In genomic region chr10:125868372-125868975, GRCh38 we compare ENCODE assay signal across 8 cellular contexts. TPM values are rescaled to one million over a fixed set of nuclear protein-coding genes. Genes with fewer than 3 reads are reported as not detected.
A peak's percentile ranks its signal among the peaks of the same experiment; 100 is the strongest.
DNase-seq lines count a peak whose midpoint lies in the region; ATAC-seq and TF ChIP-seq lines count a peak whose summit lies in the region.

No MANE protein-coding gene starts in this region.

- H3K27ac ChIP-seq in cardiac muscle cell = no peak overlapping the region
- no peak overlapping the region for H3K27ac ChIP-seq in OCI-LY1 (ENCODE audit: low read depth, low read length, poor library complexity, severe bottlenecking)

- H3K36me3 Mint-ChIP-seq in chondrocyte (ENCODE audit: low read depth) (peaks cover 11% of the 10 kb centered on the region), mesothelial cell of epicardium (peaks cover 17% of the 10 kb centered on the region)

- H3F3A ChIP-seq in OCI-LY1 (ENCODE audit: insufficient read depth, low read length) = no peaks in the 10 kb centered on the region

- TF ChIP-seq CTCF in cardiac muscle cell (IDR thresholded peaks at IDR 0.05; ENCODE audit: low read depth, low read length) (peak; percentile 74), OCI-LY1 (IDR thresholded peaks at IDR 0.05; ENCODE audit: low read length) (peak; percentile 75), chondrocyte (IDR thresholded peaks at IDR 0.05) (peak; percentile 90), mesothelial cell of epicardium (IDR thresholded peaks at IDR 0.05; ENCODE audit: unreplicated experiment) (peak; percentile 68)

- DNase-seq in cardiac muscle cell (ENCODE audit: low read depth in 1 of 2, low spot score in 1 of 2) (peak; percentile 35 to 59), Right ventricle myocardium inferior (ENCODE audit: missing footprints) (no peak), chondrocyte (ENCODE audit: low spot score) (no peak), mesothelial cell of epicardium (ENCODE audit: low spot score in 2 of 2, unreplicated experiment in 2 of 2) (no peak), NCI-H128 (lab: John Stamatoyannopoulos, UW; ENCODE audit: unreplicated experiment) (no peak)

- H2AFZ ChIP-seq in OCI-LY1 (ENCODE audit: low read length) = no peak overlapping the region

- H3K4me3 Mint-ChIP-seq in chondrocyte (ENCODE audit: unreplicated experiment) (no peak overlapping the region), mesothelial cell of epicardium (no peak overlapping the region)

- H3K36me3 ChIP-seq in cardiac muscle cell (peaks cover 10% of the 10 kb centered on the region), OCI-LY1 (ENCODE audit: insufficient read depth, low read length) (no peaks in the 10 kb centered on the region)

- ATAC-seq in Right ventricle myocardium inferior (no peak), HG02623 (IDR thresholded peaks at IDR 0.05; ENCODE audit: unreplicated experiment) (peak; percentile 60), HG03135 (IDR thresholded peaks at IDR 0.05; ENCODE audit: unreplicated experiment) (no peak)

- no peaks in the 10 kb centered on the region for H3K4me1 ChIP-seq in cardiac muscle cell (ENCODE audit: low read depth)
- no peaks in the 10 kb centered on the region for H3K4me1 ChIP-seq in OCI-LY1 (ENCODE audit: insufficient read depth, low read length, severe bottlenecking)

- H3K79me2 ChIP-seq in OCI-LY1 (ENCODE audit: insufficient read depth, low read length) = no peaks in the 10 kb centered on the region

- no peaks in the 10 kb centered on the region for H3K27me3 ChIP-seq in cardiac muscle cell
- H3K27me3 ChIP-seq in OCI-LY1 (ENCODE audit: insufficient read depth, low read length) = peaks cover 7% of the 10 kb centered on the region; the same call in 1 of the 2 replicates

- no peak overlapping the region for H3K27ac Mint-ChIP-seq in chondrocyte (ENCODE audit: unreplicated experiment)
- peak overlapping the region; percentile 30 for H3K27ac Mint-ChIP-seq in mesothelial cell of epicardium

- H3K4me3 ChIP-seq in cardiac muscle cell = no peak overlapping the region
- H3K4me3 ChIP-seq in OCI-LY1 (ENCODE audit: low read depth, low read length, poor library complexity, severe bottlenecking) = no peak overlapping the region

- H3K9me2 ChIP-seq in OCI-LY1 (ENCODE audit: low read depth, low read length) = no peaks in the 10 kb centered on the region

- no peaks in the 10 kb centered on the region for H4K20me1 ChIP-seq in OCI-LY1 (ENCODE audit: insufficient read depth, low read length)

- H3K9me3 Mint-ChIP-seq in chondrocyte (ENCODE audit: low read depth) = no peaks in the 10 kb centered on the region
- H3K9me3 Mint-ChIP-seq in mesothelial cell of epicardium = no peaks in the 10 kb centered on the region

- H3K9me3 ChIP-seq in cardiac muscle cell (ENCODE audit: low read depth) (no peaks in the 10 kb centered on the region), OCI-LY1 (ENCODE audit: low read length) (no peaks in the 10 kb centered on the region)

- intact Hi-C loops in Right ventricle myocardium inferior (cut with DNase I) = loop anchor here (10.0 kb wide), 1 partner anchor 636 kb away; no protein-coding TSS in a partner anchor

- no peaks in the 10 kb centered on the region for H3K4me1 Mint-ChIP-seq in chondrocyte (ENCODE audit: low read depth)
- H3K4me1 Mint-ChIP-seq in mesothelial cell of epicardium = no peaks in the 10 kb centered on the region

- no peak overlapping the region for H3K9ac ChIP-seq in OCI-LY1 (ENCODE audit: low read length)

- H3K27me3 Mint-ChIP-seq in chondrocyte (ENCODE audit: low read depth) (no peaks in the 10 kb centered on the region), mesothelial cell of epicardium (ENCODE audit: low read depth) (no peaks in the 10 kb centered on the region)

- H3K4me2 ChIP-seq in OCI-LY1 (ENCODE audit: low read length) = no peak overlapping the region

RNA-seq across cellular contexts. Expression of gene DHX32, which starts 12.6 kb away (rescaled TPM):
- total RNA-seq in cardiac muscle cell = 62.5 and 66.7 TPM in 2 replicates
- 48.8 and 61.0 TPM in 2 replicates for polyA plus RNA-seq in cardiac muscle cell
- total RNA-seq in Right ventricle myocardium inferior = 42.3 TPM
- 24.0 to 32.5 TPM (median 29.2 TPM) in 3 replicates for total RNA-seq in chondrocyte
- 30.0 to 33.0 TPM (median 31.0 TPM) in 3 replicates for total RNA-seq in mesothelial cell of epicardium

RNA-seq across cellular contexts. Expression of gene FANK1, which starts 27.9 kb away (rescaled TPM):
- 7.5 and 19.2 TPM in 2 replicates for total RNA-seq in cardiac muscle cell
- 11.4 and 11.5 TPM in 2 replicates for polyA plus RNA-seq in cardiac muscle cell
- 0.51 TPM for total RNA-seq in Right ventricle myocardium inferior
- total RNA-seq in chondrocyte = 2.5 to 5.1 TPM (median 3.3 TPM) in 3 replicates
- total RNA-seq in mesothelial cell of epicardium = 10.1 to 11.0 TPM (median 10.2 TPM) in 3 replicates

RNA-seq across cellular contexts. Expression of gene BCCIP, which starts 45.1 kb away (rescaled TPM):
- 34.2 and 44.6 TPM in 2 replicates for total RNA-seq in cardiac muscle cell
- 80.2 and 93.9 TPM in 2 replicates for polyA plus RNA-seq in cardiac muscle cell
- 38.4 TPM for total RNA-seq in Right ventricle myocardium inferior
- 25.7 to 43.3 TPM (median 25.9 TPM) in 3 replicates for total RNA-seq in chondrocyte
- total RNA-seq in mesothelial cell of epicardium = 54.1 to 59.8 TPM (median 58.0 TPM) in 3 replicates

RNA-seq across cellular contexts. Expression of gene UROS, which starts 45.4 kb away (rescaled TPM):
- total RNA-seq in cardiac muscle cell = 88.4 and 121 TPM in 2 replicates
- 160 and 211 TPM in 2 replicates for polyA plus RNA-seq in cardiac muscle cell
- total RNA-seq in Right ventricle myocardium inferior = 71.8 TPM
- 65.7 to 73.8 TPM (median 69.6 TPM) in 3 replicates for total RNA-seq in chondrocyte
- total RNA-seq in mesothelial cell of epicardium = 63.2 to 65.7 TPM (median 64.0 TPM) in 3 replicates

Comparison
In these comparisons a context has a peak if more than half of its experiments do, and no peak if none do; other contexts are left out.
1. DNase-seq: peak in cardiac muscle cell (2 of 2); none in Right ventricle myocardium inferior (single experiment), chondrocyte (single experiment), mesothelial cell of epicardium (0 of 2) and NCI-H128 (single experiment).
2. Peak in every context shown above with its lines, with median percentiles within 50 percentile points of each other: CTCF ChIP-seq.